In genomic region chr5:151250346-151251000, GRCh38 we compare ENCODE assay signal across 1 cellular context.
TF ChIP-seq lines count a peak whose summit lies in the region.

No MANE protein-coding gene starts in this region.

TF ChIP-seq in HepG2, 621 proteins besides CTCF, POLR2A, EP300 and RAD21 (continued from another document and continues in another):
- TF ChIP-seq, protein P1, sequence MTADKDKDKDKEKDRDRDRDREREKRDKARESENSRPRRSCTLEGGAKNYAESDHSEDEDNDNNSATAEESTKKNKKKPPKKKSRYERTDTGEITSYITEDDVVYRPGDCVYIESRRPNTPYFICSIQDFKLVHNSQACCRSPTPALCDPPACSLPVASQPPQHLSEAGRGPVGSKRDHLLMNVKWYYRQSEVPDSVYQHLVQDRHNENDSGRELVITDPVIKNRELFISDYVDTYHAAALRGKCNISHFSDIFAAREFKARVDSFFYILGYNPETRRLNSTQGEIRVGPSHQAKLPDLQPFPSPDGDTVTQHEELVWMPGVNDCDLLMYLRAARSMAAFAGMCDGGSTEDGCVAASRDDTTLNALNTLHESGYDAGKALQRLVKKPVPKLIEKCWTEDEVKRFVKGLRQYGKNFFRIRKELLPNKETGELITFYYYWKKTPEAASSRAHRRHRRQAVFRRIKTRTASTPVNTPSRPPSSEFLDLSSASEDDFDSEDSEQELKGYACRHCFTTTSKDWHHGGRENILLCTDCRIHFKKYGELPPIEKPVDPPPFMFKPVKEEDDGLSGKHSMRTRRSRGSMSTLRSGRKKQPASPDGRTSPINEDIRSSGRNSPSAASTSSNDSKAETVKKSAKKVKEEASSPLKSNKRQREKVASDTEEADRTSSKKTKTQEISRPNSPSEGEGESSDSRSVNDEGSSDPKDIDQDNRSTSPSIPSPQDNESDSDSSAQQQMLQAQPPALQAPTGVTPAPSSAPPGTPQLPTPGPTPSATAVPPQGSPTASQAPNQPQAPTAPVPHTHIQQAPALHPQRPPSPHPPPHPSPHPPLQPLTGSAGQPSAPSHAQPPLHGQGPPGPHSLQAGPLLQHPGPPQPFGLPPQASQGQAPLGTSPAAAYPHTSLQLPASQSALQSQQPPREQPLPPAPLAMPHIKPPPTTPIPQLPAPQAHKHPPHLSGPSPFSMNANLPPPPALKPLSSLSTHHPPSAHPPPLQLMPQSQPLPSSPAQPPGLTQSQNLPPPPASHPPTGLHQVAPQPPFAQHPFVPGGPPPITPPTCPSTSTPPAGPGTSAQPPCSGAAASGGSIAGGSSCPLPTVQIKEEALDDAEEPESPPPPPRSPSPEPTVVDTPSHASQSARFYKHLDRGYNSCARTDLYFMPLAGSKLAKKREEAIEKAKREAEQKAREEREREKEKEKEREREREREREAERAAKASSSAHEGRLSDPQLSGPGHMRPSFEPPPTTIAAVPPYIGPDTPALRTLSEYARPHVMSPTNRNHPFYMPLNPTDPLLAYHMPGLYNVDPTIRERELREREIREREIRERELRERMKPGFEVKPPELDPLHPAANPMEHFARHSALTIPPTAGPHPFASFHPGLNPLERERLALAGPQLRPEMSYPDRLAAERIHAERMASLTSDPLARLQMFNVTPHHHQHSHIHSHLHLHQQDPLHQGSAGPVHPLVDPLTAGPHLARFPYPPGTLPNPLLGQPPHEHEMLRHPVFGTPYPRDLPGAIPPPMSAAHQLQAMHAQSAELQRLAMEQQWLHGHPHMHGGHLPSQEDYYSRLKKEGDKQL (CRISPR knock-in tag; IDR thresholded peaks at IDR 0.05; ENCODE audit: low read depth): no peak
- TF ChIP-seq ZNF296 (CRISPR knock-in tag; conservative IDR thresholded peaks at IDR 0.05): no peak
- TF ChIP-seq, protein P2, sequence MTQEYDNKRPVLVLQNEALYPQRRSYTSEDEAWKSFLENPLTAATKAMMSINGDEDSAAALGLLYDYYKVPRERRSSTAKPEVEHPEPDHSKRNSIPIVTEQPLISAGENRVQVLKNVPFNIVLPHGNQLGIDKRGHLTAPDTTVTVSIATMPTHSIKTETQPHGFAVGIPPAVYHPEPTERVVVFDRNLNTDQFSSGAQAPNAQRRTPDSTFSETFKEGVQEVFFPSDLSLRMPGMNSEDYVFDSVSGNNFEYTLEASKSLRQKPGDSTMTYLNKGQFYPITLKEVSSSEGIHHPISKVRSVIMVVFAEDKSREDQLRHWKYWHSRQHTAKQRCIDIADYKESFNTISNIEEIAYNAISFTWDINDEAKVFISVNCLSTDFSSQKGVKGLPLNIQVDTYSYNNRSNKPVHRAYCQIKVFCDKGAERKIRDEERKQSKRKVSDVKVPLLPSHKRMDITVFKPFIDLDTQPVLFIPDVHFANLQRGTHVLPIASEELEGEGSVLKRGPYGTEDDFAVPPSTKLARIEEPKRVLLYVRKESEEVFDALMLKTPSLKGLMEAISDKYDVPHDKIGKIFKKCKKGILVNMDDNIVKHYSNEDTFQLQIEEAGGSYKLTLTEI (CRISPR knock-in tag; conservative IDR thresholded peaks at IDR 0.05): no peak
- TF ChIP-seq ZNF646 (CRISPR knock-in tag; IDR thresholded peaks at IDR 0.05): no peak
- peak; percentile 43; the same call in 1 of the 2 replicates for TF ChIP-seq GATA4 (IDR thresholded peaks at IDR 0.05; ENCODE audit: borderline replicate concordance, low read depth)
- no peak for TF ChIP-seq ZNF451 (CRISPR knock-in tag; IDR thresholded peaks at IDR 0.05)
- TF ChIP-seq MTF2 (CRISPR knock-in tag; IDR thresholded peaks at IDR 0.05; ENCODE audit: borderline replicate concordance): no peak
- no peak for TF ChIP-seq ZNF253 (CRISPR knock-in tag; IDR thresholded peaks at IDR 0.05; ENCODE audit: borderline replicate concordance)
- no peak for TF ChIP-seq ZSCAN9 (CRISPR knock-in tag; IDR thresholded peaks at IDR 0.05; ENCODE audit: borderline replicate concordance)
- no peak for TF ChIP-seq ZNF281 (CRISPR knock-in tag; IDR thresholded peaks at IDR 0.05; ENCODE audit: borderline replicate concordance)
- no peak for TF ChIP-seq PHF8 (CRISPR knock-in tag; IDR thresholded peaks at IDR 0.05)
- no peak for TF ChIP-seq SIN3B (IDR thresholded peaks at IDR 0.05; ENCODE audit: low read length)
- TF ChIP-seq RXRB (CRISPR knock-in tag; IDR thresholded peaks at IDR 0.05; ENCODE audit: borderline replicate concordance): no peak
- TF ChIP-seq, protein P3, sequence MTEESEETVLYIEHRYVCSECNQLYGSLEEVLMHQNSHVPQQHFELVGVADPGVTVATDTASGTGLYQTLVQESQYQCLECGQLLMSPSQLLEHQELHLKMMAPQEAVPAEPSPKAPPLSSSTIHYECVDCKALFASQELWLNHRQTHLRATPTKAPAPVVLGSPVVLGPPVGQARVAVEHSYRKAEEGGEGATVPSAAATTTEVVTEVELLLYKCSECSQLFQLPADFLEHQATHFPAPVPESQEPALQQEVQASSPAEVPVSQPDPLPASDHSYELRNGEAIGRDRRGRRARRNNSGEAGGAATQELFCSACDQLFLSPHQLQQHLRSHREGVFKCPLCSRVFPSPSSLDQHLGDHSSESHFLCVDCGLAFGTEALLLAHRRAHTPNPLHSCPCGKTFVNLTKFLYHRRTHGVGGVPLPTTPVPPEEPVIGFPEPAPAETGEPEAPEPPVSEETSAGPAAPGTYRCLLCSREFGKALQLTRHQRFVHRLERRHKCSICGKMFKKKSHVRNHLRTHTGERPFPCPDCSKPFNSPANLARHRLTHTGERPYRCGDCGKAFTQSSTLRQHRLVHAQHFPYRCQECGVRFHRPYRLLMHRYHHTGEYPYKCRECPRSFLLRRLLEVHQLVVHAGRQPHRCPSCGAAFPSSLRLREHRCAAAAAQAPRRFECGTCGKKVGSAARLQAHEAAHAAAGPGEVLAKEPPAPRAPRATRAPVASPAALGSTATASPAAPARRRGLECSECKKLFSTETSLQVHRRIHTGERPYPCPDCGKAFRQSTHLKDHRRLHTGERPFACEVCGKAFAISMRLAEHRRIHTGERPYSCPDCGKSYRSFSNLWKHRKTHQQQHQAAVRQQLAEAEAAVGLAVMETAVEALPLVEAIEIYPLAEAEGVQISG (CRISPR knock-in tag; IDR thresholded peaks at IDR 0.05): 0 out of 2 replicates have a peak, but pooled peaks have one; percentile 4
- TF ChIP-seq SMYD3 (CRISPR knock-in tag; IDR thresholded peaks at IDR 0.05): peak; percentile 53; the same call in 1 of the 2 replicates
- no peak for TF ChIP-seq ZNF136 (CRISPR knock-in tag; IDR thresholded peaks at IDR 0.05; ENCODE audit: low read depth)
- TF ChIP-seq, protein P4, sequence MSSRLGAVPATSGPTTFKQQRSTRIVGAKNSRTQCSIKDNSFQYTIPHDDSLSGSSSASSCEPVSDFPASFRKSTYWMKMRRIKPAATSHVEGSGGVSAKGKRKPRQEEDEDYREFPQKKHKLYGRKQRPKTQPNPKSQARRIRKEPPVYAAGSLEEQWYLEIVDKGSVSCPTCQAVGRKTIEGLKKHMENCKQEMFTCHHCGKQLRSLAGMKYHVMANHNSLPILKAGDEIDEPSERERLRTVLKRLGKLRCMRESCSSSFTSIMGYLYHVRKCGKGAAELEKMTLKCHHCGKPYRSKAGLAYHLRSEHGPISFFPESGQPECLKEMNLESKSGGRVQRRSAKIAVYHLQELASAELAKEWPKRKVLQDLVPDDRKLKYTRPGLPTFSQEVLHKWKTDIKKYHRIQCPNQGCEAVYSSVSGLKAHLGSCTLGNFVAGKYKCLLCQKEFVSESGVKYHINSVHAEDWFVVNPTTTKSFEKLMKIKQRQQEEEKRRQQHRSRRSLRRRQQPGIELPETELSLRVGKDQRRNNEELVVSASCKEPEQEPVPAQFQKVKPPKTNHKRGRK (CRISPR knock-in tag; IDR thresholded peaks at IDR 0.05): no peak
- no peak for TF ChIP-seq REPIN1 (CRISPR knock-in tag; IDR thresholded peaks at IDR 0.05; ENCODE audit: borderline replicate concordance, low read depth)
- TF ChIP-seq PREB (CRISPR knock-in tag; IDR thresholded peaks at IDR 0.05): no peak
- TF ChIP-seq GFI1 (CRISPR knock-in tag; IDR thresholded peaks at IDR 0.05; ENCODE audit: borderline replicate concordance): no peak
- no peak for TF ChIP-seq MTERF4 (CRISPR knock-in tag; IDR thresholded peaks at IDR 0.05)
- no peak for TF ChIP-seq MAFG (CRISPR knock-in tag; IDR thresholded peaks at IDR 0.05)
- TF ChIP-seq ZSCAN5A (CRISPR knock-in tag; IDR thresholded peaks at IDR 0.05; ENCODE audit: borderline replicate concordance): no peak; the same call in 1 of the 2 replicates
- TF ChIP-seq ZNF547 (CRISPR knock-in tag; IDR thresholded peaks at IDR 0.05): no peak
- TF ChIP-seq ZNF235 (CRISPR knock-in tag; IDR thresholded peaks at IDR 0.05; ENCODE audit: borderline replicate concordance): no peak
- TF ChIP-seq ARID2 (CRISPR knock-in tag; IDR thresholded peaks at IDR 0.05; ENCODE audit: borderline replicate concordance): peak; percentile 92; the same call in 1 of the 2 replicates
